ENCODE assay signal across 30 cellular contexts in the genomic region with DNA sequence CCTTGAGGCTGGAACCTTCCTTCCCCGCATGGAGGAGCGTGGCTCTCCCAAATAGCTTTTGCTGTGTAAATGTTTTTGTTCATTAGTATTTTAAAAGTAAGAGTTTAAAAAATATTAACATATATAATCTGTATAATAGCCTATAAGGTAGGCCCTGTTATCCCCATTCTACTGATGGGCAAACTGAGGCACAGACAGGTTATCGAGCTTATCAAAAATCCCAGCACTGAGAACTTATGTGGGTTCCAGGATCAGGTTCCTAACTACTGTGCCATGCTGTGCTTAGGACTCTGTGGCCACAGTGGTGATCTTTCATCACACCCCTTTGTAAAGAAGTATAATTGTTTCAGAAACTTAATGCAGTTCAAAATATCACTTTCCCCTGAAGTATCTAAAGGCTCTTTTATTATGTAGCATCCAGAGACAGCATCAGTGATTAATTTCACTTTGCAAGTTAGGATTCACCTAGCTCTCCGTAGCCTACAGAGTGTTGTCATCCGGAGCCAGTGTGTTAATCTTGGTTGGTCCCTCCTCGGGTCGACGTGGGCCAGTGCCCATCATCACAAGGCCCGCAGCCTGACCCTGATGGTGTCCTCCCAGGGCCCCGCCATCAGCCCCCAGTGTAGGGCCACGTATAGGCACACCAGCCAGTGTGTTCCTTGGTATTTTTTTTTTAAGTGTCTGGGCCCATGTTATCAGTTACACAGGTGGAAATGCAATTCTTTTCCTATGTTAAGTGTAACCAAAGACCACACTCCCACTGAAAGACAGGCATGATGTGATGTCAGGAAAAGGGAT.
"Had no signal": no experiment of that assay in that cellular context is flagged by ENCODE, and none has a peak within 500 bp of the region (broad histone marks: within the 10 kb centered on the region; RNA-seq: fewer than 3 reads in every experiment).

No MANE protein-coding gene starts in this region.

- H3K27ac ChIP-seq: brain microvascular endothelial cell, coronary artery, epithelial cell of prostate, esophagus squamous epithelium, gastroesophageal sphincter had no signal

- H3K9me3 Mint-ChIP-seq: activated CD4-positive, alpha-beta memory T cell treated with anti-CD3 and anti-CD28 coated beads, Interleukin-2, amount 10 ng/mL, durations not matched to agents 7 days and 5 days; activated CD4-positive, alpha-beta T cell treated with anti-CD3 and anti-CD28 coated beads, Interleukin-2, amount 10 ng/mL, durations not matched to agents 7 days and 5 days; activated T-cell treated with anti-CD3 and anti-CD28 coated beads, Interleukin-2, amount 50 U/mL, for 24 hours; activated T-cell treated with anti-CD3 and anti-CD28 coated beads, Interleukin-2, amount 50 U/mL, for 72 hours; central memory CD8-positive, alpha-beta T cell; dendritic cell treated with granulocyte-macrophage colony-stimulating factor and Interleukin-4, amounts not matched to agents 40 ng/mL and 50 ng/mL, for 4 days; effector memory CD8-positive, alpha-beta T cell; T-helper 2 cell treated with Interferon-gamma antibody and Interleukin-4, amounts not matched to agents 5 μg/mL and 100 μg/mL, for 36 hours had no signal

- H3K27me3 Mint-ChIP-seq: activated CD4-positive, alpha-beta T cell treated with anti-CD3 and anti-CD28 coated beads, Interleukin-2, amount 10 ng/mL, durations not matched to agents 7 days and 5 days; activated naive CD8-positive, alpha-beta T cell had no signal

- H3K4me3 Mint-ChIP-seq: activated CD4-positive, alpha-beta memory T cell treated with anti-CD3 and anti-CD28 coated beads, Interleukin-2, amount 10 ng/mL, durations not matched to agents 7 days and 5 days; activated CD4-positive, alpha-beta T cell treated with anti-CD3 and anti-CD28 coated beads, Interleukin-2, amount 10 ng/mL, durations not matched to agents 7 days and 5 days; activated naive CD8-positive, alpha-beta T cell; activated T-cell treated with anti-CD3 and anti-CD28 coated beads, Interleukin-2, amount 50 U/mL, for 24 hours; activated T-cell treated with anti-CD3 and anti-CD28 coated beads, Interleukin-2, amount 50 U/mL, for 72 hours; central memory CD8-positive, alpha-beta T cell; dendritic cell treated with granulocyte-macrophage colony-stimulating factor and Interleukin-4, amounts not matched to agents 40 ng/mL and 50 ng/mL, for 4 days; effector memory CD8-positive, alpha-beta T cell; T-helper 17 cell; T-helper 2 cell treated with Interferon-gamma antibody and Interleukin-4, amounts not matched to agents 5 μg/mL and 100 μg/mL, for 36 hours had no signal

- H3K36me3 ChIP-seq: brain microvascular endothelial cell, esophagus squamous epithelium, gastroesophageal sphincter had no signal

- H3K36me3 Mint-ChIP-seq: activated naive CD8-positive, alpha-beta T cell had no signal

- H3K4me1 Mint-ChIP-seq: activated CD4-positive, alpha-beta memory T cell treated with anti-CD3 and anti-CD28 coated beads, Interleukin-2, amount 10 ng/mL, durations not matched to agents 7 days and 5 days; activated CD4-positive, alpha-beta T cell treated with anti-CD3 and anti-CD28 coated beads, Interleukin-2, amount 10 ng/mL, durations not matched to agents 7 days and 5 days; central memory CD8-positive, alpha-beta T cell had no signal

- ATAC-seq: activated T-cell treated with anti-CD3 and anti-CD28 coated beads, Interleukin-2, amount 50 U/mL, for 72 hours; effector memory CD8-positive, alpha-beta T cell; gastroesophageal sphincter; T-helper 17 cell had no signal

- H3K9me3 ChIP-seq: esophagus squamous epithelium, gastroesophageal sphincter had no signal

- H3K4me3 ChIP-seq: coronary artery, esophagus squamous epithelium, gastroesophageal sphincter had no signal

- H3K27me3 ChIP-seq: brain microvascular endothelial cell, esophagus squamous epithelium, gastroesophageal sphincter had no signal

- DNase-seq: activated CD4-positive, alpha-beta memory T cell treated with anti-CD3 and anti-CD28 coated beads, Interleukin-2, amount 10 ng/mL, durations not matched to agents 7 days and 5 days; activated CD4-positive, alpha-beta T cell treated with anti-CD3 and anti-CD28 coated beads for 1 hour; activated CD4-positive, alpha-beta T cell treated with anti-CD3 and anti-CD28 coated beads for 4 hours; activated CD4-positive, alpha-beta T cell treated with anti-CD3 and anti-CD28 coated beads, Interleukin-2, amount 10 ng/mL, durations not matched to agents 7 days and 5 days; activated CD4-positive, alpha-beta T cell treated with anti-CD3 and anti-CD28 coated beads, Interleukin-2, amount 50 U/mL, for 4 hours; activated CD4-positive, CD25-positive, alpha-beta regulatory T cell; activated CD8-positive, alpha-beta memory T cell treated with anti-CD3 and anti-CD28 coated beads, Interleukin-2, amount 50 U/mL, for 48 hours; activated gamma-delta T cell treated with Interleukin-2 at 50 U/mL for 16 hours; activated naive CD4-positive, alpha-beta T cell treated with anti-CD3 and anti-CD28 coated beads, Interleukin-2, amount 50 U/mL, for 16 hours; activated naive CD4-positive, alpha-beta T cell treated with Interleukin-2 at 50 U/mL for 16 hours; activated T-cell treated with anti-CD3 and anti-CD28 coated beads for 4 hours; activated T-cell treated with anti-CD3 and anti-CD28 coated beads, Interleukin-2, amount 50 U/mL, for 24 hours; activated T-cell treated with anti-CD3 and anti-CD28 coated beads, Interleukin-2, amount 50 U/mL, for 72 hours; amniotic stem cell; anterior cingulate cortex; brain microvascular endothelial cell; effector CD4-positive, alpha-beta T cell; effector memory CD8-positive, alpha-beta T cell; esophagus squamous epithelium; foreskin melanocyte; T-helper 1 cell; T-helper 17 cell; T1000 had no signal

- H3K27ac Mint-ChIP-seq: activated CD4-positive, alpha-beta memory T cell treated with anti-CD3 and anti-CD28 coated beads, Interleukin-2, amount 10 ng/mL, durations not matched to agents 7 days and 5 days; activated CD4-positive, alpha-beta T cell treated with anti-CD3 and anti-CD28 coated beads, Interleukin-2, amount 10 ng/mL, durations not matched to agents 7 days and 5 days; activated naive CD8-positive, alpha-beta T cell; activated T-cell treated with anti-CD3 and anti-CD28 coated beads, Interleukin-2, amount 50 U/mL, for 24 hours; activated T-cell treated with anti-CD3 and anti-CD28 coated beads, Interleukin-2, amount 50 U/mL, for 72 hours; dendritic cell treated with granulocyte-macrophage colony-stimulating factor and Interleukin-4, amounts not matched to agents 40 ng/mL and 50 ng/mL, for 4 days; T-helper 17 cell had no signal
